In genomic region chr19:28495046-28495445, GRCh38 we compare ENCODE assay signal across 28 cellular contexts.
"Had no signal": no experiment of that assay in that cellular context is flagged by ENCODE, and none has a peak within 500 bp of the region (broad histone marks: within the 10 kb centered on the region; RNA-seq: fewer than 3 reads in every experiment).

No MANE protein-coding gene starts in this region.

- H3K27ac ChIP-seq: ascending aorta, body of pancreas, breast epithelium had no signal

- H3K4me3 ChIP-seq: ascending aorta, body of pancreas, breast epithelium had no signal

- H3K4me1 ChIP-seq: ascending aorta, body of pancreas, breast epithelium had no signal

- DNase-seq: activated CD4-positive, alpha-beta T cell treated with anti-CD3 and anti-CD28 coated beads for 36 hours; activated CD4-positive, alpha-beta T cell treated with anti-CD3 and anti-CD28 coated beads, Interleukin-2, amount 10 ng/mL, durations not matched to agents 7 days and 5 days; activated CD4-positive, alpha-beta T cell treated with anti-CD3 and anti-CD28 coated beads, Interleukin-2, amount 50 U/mL, for 48 hours; activated CD8-positive, alpha-beta T cell treated with anti-CD3 and anti-CD28 coated beads, Interleukin-2, amount 10 ng/mL, durations not matched to agents 7 days and 5 days; activated gamma-delta T cell; activated naive CD4-positive, alpha-beta T cell treated with Interleukin-2 at 50 U/mL for 16 hours; activated naive CD8-positive, alpha-beta T cell treated with anti-CD3 and anti-CD28 coated beads, Interleukin-2, amount 10 ng/mL, durations not matched to agents 7 days and 5 days; activated T-cell treated with anti-CD3 and anti-CD28 coated beads, Interleukin-2, amount 50 U/mL, for 24 hours; amygdala; body of pancreas; caudate nucleus; NCI-H1105; NCI-H1417 treated with DMSO at 0.1 percent for 48 hours; NCI-H187 treated with DMSO at 0.1 percent for 48 hours; NCI-H2081; NCI-H2171 treated with DMSO at 0.1 percent for 48 hours; NCI-H2227 treated with DMSO at 0.1 percent for 48 hours; NCI-H446; NCI-H524; NCI-H69; NK-92 treated with Interleukin-12 subunit alpha and Interleukin-12 subunit beta, amount 100 ng/mL, for 24 hours; Right ventricle myocardium superior; SW 1271; T-helper 1 cell; T1000 had no signal

- FAIRE-seq: TTC549 had no signal

- H3K36me3 ChIP-seq: ascending aorta, breast epithelium had no signal

- H3K9me3 ChIP-seq: ascending aorta, body of pancreas, breast epithelium had no signal

- H3K27me3 ChIP-seq: ascending aorta, body of pancreas, breast epithelium had no signal
